ENCODE assay signal across 9 cellular contexts in the genomic region with DNA sequence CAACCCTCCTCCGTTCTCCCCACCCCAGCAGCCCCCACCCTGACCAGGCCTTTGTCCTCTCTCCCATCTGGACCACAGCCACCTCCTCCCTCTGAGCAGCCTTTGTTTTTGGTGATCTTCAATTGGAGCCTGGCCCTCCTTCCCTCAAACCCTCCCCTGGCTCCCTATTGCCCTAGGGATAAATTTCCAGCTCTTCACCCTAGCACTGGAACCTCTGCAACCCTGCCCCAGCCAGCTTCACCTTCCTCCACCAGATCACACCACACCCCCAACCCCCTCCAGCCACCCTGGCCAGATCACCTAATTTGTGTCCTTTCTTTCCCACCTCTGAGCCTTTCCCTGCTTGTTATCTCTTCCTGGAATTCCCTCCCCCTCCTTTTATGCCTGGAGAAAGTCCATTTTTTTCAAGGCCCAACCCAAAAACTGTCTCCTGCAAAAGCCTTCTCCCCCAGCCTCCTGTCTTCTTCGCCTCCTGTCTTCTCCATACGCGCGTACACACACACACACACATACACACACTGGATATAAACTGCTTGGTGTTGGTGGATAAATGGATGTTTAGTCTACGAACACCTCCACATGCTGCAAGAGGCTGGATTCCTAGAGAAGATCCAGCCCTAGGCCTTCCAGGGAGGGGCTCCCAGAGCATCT. TPM values are rescaled to one million over a fixed set of nuclear protein-coding genes. Genes with fewer than 3 reads are reported as not detected.
A peak's percentile ranks its signal among the peaks of the same experiment; 100 is the strongest.
DNase-seq lines count a peak whose midpoint lies in the region; ATAC-seq and TF ChIP-seq lines count a peak whose summit lies in the region.
"Had no signal": no experiment of that assay in that cellular context is flagged by ENCODE, and none has a peak within 500 bp of the region (broad histone marks: within the 10 kb centered on the region; RNA-seq: fewer than 3 reads in every experiment).

No MANE protein-coding gene starts in this region.

- 29 to 56% methylated on average over 1 to 3 of the region's 6 CpGs for WGBS in endodermal cell (ENCODE audit: insufficient coverage in 1 of 2, insufficient read length in 1 of 2), 2 experiments

- no peak for TF ChIP-seq CTCF in C4-2B (conservative IDR thresholded peaks at IDR 0.05)
- no peak for TF ChIP-seq CTCF in OCI-LY1 (IDR thresholded peaks at IDR 0.05; ENCODE audit: low read length)
- TF ChIP-seq CTCF in endodermal cell (conservative IDR thresholded peaks at IDR 0.05) = no peak
- TF ChIP-seq CTCF in neural progenitor cell (IDR thresholded peaks at IDR 0.05) = no peak

- H3K36me3 Mint-ChIP-seq in endodermal cell (ENCODE audit: low read depth) (no peaks in the 10 kb centered on the region), neural progenitor cell (no peaks in the 10 kb centered on the region)

- H3K4me2 ChIP-seq in OCI-LY1 (ENCODE audit: low read length) = peak overlapping the region; percentile 92; the same call in 1 of the 2 replicates
- H3K4me2 ChIP-seq in neural progenitor cell = peak overlapping the region; percentile 75

- no peak for ATAC-seq in HG02588 (IDR thresholded peaks at IDR 0.05; ENCODE audit: unreplicated experiment)

- no peaks in the 10 kb centered on the region for H3K9me3 ChIP-seq in OCI-LY1 (ENCODE audit: low read length)
- H3K9me3 ChIP-seq in endodermal cell (ENCODE audit: control insufficient read depth, low read length) = no peaks in the 10 kb centered on the region
- H3K9me3 ChIP-seq in neural progenitor cell (ENCODE audit: low read depth) = no peaks in the 10 kb centered on the region
- no peaks in the 10 kb centered on the region for H3K9me3 ChIP-seq in effector memory CD4-positive, alpha-beta T cell (ENCODE audit: control insufficient read depth, low read length)
- H3K9me3 ChIP-seq in HAP-1 = no peaks in the 10 kb centered on the region

- H3K4me3 Mint-ChIP-seq in endodermal cell (peak overlapping the region; percentile 66), neural progenitor cell (peak overlapping the region; percentile 84)

- H3K9me3 Mint-ChIP-seq in endodermal cell (no peaks in the 10 kb centered on the region), neural progenitor cell (peaks cover 5% of the 10 kb centered on the region)

- peaks cover 15% of the 10 kb centered on the region for H3K4me1 ChIP-seq in OCI-LY1 (ENCODE audit: insufficient read depth, low read length, severe bottlenecking)
- H3K4me1 ChIP-seq in endodermal cell (ENCODE audit: control insufficient read depth, insufficient read depth, low read length) = no peaks in the 10 kb centered on the region
- H3K4me1 ChIP-seq in neural progenitor cell = peaks cover 20% of the 10 kb centered on the region
- H3K4me1 ChIP-seq in effector memory CD4-positive, alpha-beta T cell (ENCODE audit: control insufficient read depth, insufficient read depth, low read length, poor library complexity, severe bottlenecking) = peaks cover 24% of the 10 kb centered on the region
- H3K4me1 ChIP-seq in HAP-1 = peaks cover 19% of the 10 kb centered on the region

- H3K36me3 ChIP-seq in OCI-LY1 (ENCODE audit: insufficient read depth, low read length) (no peaks in the 10 kb centered on the region), endodermal cell (ENCODE audit: control insufficient read depth, insufficient read depth, low read length) (no peaks in the 10 kb centered on the region), neural progenitor cell (no peaks in the 10 kb centered on the region), HAP-1 (replicated peaks) (no peaks in the 10 kb centered on the region)
- no peaks in the 10 kb centered on the region for H3K36me3 ChIP-seq in effector memory CD4-positive, alpha-beta T cell (ENCODE audit: control insufficient read depth, insufficient read depth, low read length)

- H2AFZ ChIP-seq in OCI-LY1 (ENCODE audit: low read length) (no peak overlapping the region), neural progenitor cell (replicated peaks) (no peak overlapping the region)

- DNase-seq in endodermal cell (no peak), neural progenitor cell (ENCODE audit: low spot score) (peak; percentile 20), AG20443 (ENCODE audit: low spot score) (no peak), HAP-1 (ENCODE audit: low spot score in 2 of 2) (no peak)
- DNase-seq in effector memory CD4-positive, alpha-beta T cell = no peak
- DNase-seq: cerebellar nuclear complex had no signal

- H3K4me1 Mint-ChIP-seq in endodermal cell (peaks cover 21% of the 10 kb centered on the region), neural progenitor cell (peaks cover 32% of the 10 kb centered on the region)

- in situ Hi-C loops in HAP-1 (cut with MboI; ENCODE audit: low sequenced_read_pairs) = no loop called here

- peaks cover 26% of the 10 kb centered on the region for H3K27me3 ChIP-seq in OCI-LY1 (ENCODE audit: insufficient read depth, low read length)
- H3K27me3 ChIP-seq in endodermal cell (ENCODE audit: control insufficient read depth, insufficient read depth, low read length, poor library complexity, severe bottlenecking) = peaks cover 15% of the 10 kb centered on the region
- peaks cover 83% of the 10 kb centered on the region for H3K27me3 ChIP-seq in neural progenitor cell
- no peaks in the 10 kb centered on the region for H3K27me3 ChIP-seq in effector memory CD4-positive, alpha-beta T cell (replicated peaks; ENCODE audit: control insufficient read depth, insufficient read depth, low read length, poor library complexity, severe bottlenecking)
- H3K27me3 ChIP-seq in HAP-1 (ENCODE audit: low read depth) = peaks cover 5% of the 10 kb centered on the region

- no peak overlapping the region for H3K4me3 ChIP-seq in OCI-LY1 (ENCODE audit: low read depth, low read length, poor library complexity, severe bottlenecking)
- H3K4me3 ChIP-seq in endodermal cell (ENCODE audit: low read length) = peak overlapping the region; percentile 85
- peak overlapping the region; percentile 40 for H3K4me3 ChIP-seq in neural progenitor cell
- H3K4me3 ChIP-seq in effector memory CD4-positive, alpha-beta T cell (ENCODE audit: insufficient read depth, low read depth, low read length, poor library complexity, severe bottlenecking) = no peak overlapping the region
- H3K4me3 ChIP-seq in HAP-1 = no peak overlapping the region

- no peaks in the 10 kb centered on the region for H3F3A ChIP-seq in OCI-LY1 (ENCODE audit: insufficient read depth, low read length)
- H3F3A ChIP-seq in neural progenitor cell (ENCODE audit: low read depth) = peaks cover 27% of the 10 kb centered on the region

- H3K27me3 Mint-ChIP-seq in endodermal cell (ENCODE audit: insufficient read depth) (peaks cover 51% of the 10 kb centered on the region), neural progenitor cell (ENCODE audit: insufficient read depth, low read depth) (peaks cover 76% of the 10 kb centered on the region)

- H4K20me1 ChIP-seq in OCI-LY1 (ENCODE audit: insufficient read depth, low read length) (no peaks in the 10 kb centered on the region), neural progenitor cell (ENCODE audit: low read depth) (peaks cover 26% of the 10 kb centered on the region)

- H3K27ac ChIP-seq in C4-2B (peak overlapping the region; percentile 87; the same call in 1 of the 2 replicates), OCI-LY1 (ENCODE audit: low read depth, low read length, poor library complexity, severe bottlenecking) (no peak overlapping the region), endodermal cell (ENCODE audit: low read depth, low read length) (no peak overlapping the region), neural progenitor cell (no peak overlapping the region)
- no peak overlapping the region for H3K27ac ChIP-seq in effector memory CD4-positive, alpha-beta T cell (ENCODE audit: insufficient read depth, low read length, poor library complexity, severe bottlenecking)

- H3K9ac ChIP-seq in OCI-LY1 (ENCODE audit: low read length) (no peak overlapping the region; the same call in 1 of the 2 replicates), endodermal cell (ENCODE audit: extremely low read depth, low read length, poor library complexity, severe bottlenecking) (peak overlapping the region; percentile 85), neural progenitor cell (no peak overlapping the region)

- no peaks in the 10 kb centered on the region for H3K9me2 ChIP-seq in OCI-LY1 (ENCODE audit: low read depth, low read length)

- H3K27ac Mint-ChIP-seq in endodermal cell (peak overlapping the region; percentile 98), neural progenitor cell (no peak overlapping the region)

- H3K79me2 ChIP-seq in OCI-LY1 (ENCODE audit: insufficient read depth, low read length) (no peaks in the 10 kb centered on the region), neural progenitor cell (ENCODE audit: low read depth) (no peaks in the 10 kb centered on the region)

RNA-seq across cellular contexts. Expression of gene TLE2, which starts 5.2 kb away (rescaled TPM):
- 10 to 100 TPM; 75.0 to 80.3 TPM for total RNA-seq in endodermal cell
- 8.9 TPM for polyA plus RNA-seq in endodermal cell (2013, experiment 1 of 2)
- 10.2 TPM for polyA plus RNA-seq in endodermal cell (2013, experiment 2 of 2)
- 1.1 TPM in 1 of 2 replicates, not detected in the other for total RNA-seq in neural progenitor cell (ENCODE audit: low replicate concordance)

RNA-seq across cellular contexts. Expression of gene TLE5, which starts 28.0 kb away (rescaled TPM):
- total RNA-seq in endodermal cell (100 to 1,000 TPM; 488 to 575 TPM), neural progenitor cell (ENCODE audit: low replicate concordance) (54.6 and 148 TPM in 2 replicates)
- polyA plus RNA-seq in endodermal cell (2013, experiment 1 of 2) = 171 TPM
- 199 TPM for polyA plus RNA-seq in endodermal cell (2013, experiment 2 of 2)

RNA-seq across cellular contexts. Expression of gene TLE6, which starts 57.0 kb away (rescaled TPM):
- total RNA-seq in endodermal cell = 10 to 100 TPM; 13.7 to 17.3 TPM
- polyA plus RNA-seq in endodermal cell (2013, experiment 1 of 2) = 1.2 TPM
- 1.3 TPM for polyA plus RNA-seq in endodermal cell (2013, experiment 2 of 2)
- 0.22 and 1.8 TPM in 2 replicates for total RNA-seq in neural progenitor cell (ENCODE audit: low replicate concordance)

RNA-seq across cellular contexts. Expression of gene GNA11, which starts 59.8 kb away (rescaled TPM):
- 10 to 100 TPM; 26.5 to 29.0 TPM for total RNA-seq in endodermal cell
- 21.8 TPM for polyA plus RNA-seq in endodermal cell (2013, experiment 1 of 2)
- polyA plus RNA-seq in endodermal cell (2013, experiment 2 of 2) = 17.4 TPM
- 12.4 and 19.5 TPM in 2 replicates for total RNA-seq in neural progenitor cell (ENCODE audit: low replicate concordance)

Comparison
In these comparisons a context has a peak if more than half of its experiments do, and no peak if none do; other contexts are left out.
1. H3K4me3 ChIP-seq: peak in endodermal cell (single experiment) and neural progenitor cell (single experiment); none in OCI-LY1 (single experiment), effector memory CD4-positive, alpha-beta T cell (single experiment) and HAP-1 (single experiment).
2. RNA of gene TLE2, which starts 5.2 kb away (total RNA-seq): 75.0 to 80.3 TPM in endodermal cell; 1.1 TPM in neural progenitor cell; every median in the first group is over 10 times any median in the second.